ENCODE assay signal across 14 cellular contexts in genomic region chr17:75881678-75882454, GRCh38.
"Had no signal": no experiment of that assay in that cellular context is flagged by ENCODE, and none has a peak within 500 bp of the region (broad histone marks: within the 10 kb centered on the region; RNA-seq: fewer than 3 reads in every experiment).

No MANE protein-coding gene starts in this region.

- DNase-seq: activated CD4-positive, alpha-beta T cell treated with anti-CD3 and anti-CD28 coated beads, Interleukin-2, amount 50 U/mL, for 4 hours; activated naive CD4-positive, alpha-beta T cell; adrenal gland; caudate nucleus; cortex of kidney; effector memory CD4-positive, alpha-beta T cell; kidney glomerular epithelial cell; posterior cingulate gyrus; stimulated activated CD4-positive, alpha-beta T cell treated with anti-CD3 and anti-CD28 coated beads, Interleukin-4, amount 100 ng/mL, for 4 hours; T-helper 17 cell had no signal

- H3K9me3 ChIP-seq: adrenal gland had no signal

- ATAC-seq: T-helper 17 cell, WTC11 had no signal

- H3K27me3 ChIP-seq: adrenal gland had no signal

- H3K4me3 ChIP-seq: adrenal gland, skin epidermis had no signal

- FAIRE-seq: urothelium cell line had no signal

- H3K27ac ChIP-seq: adrenal gland, epithelial cell of prostate had no signal

- H3K36me3 ChIP-seq: adrenal gland had no signal
